ENCODE assay signal across 8 cellular contexts in genomic region chr13:26759907-26760834, GRCh38. TPM values are rescaled to one million over a fixed set of nuclear protein-coding genes. Genes with fewer than 3 reads are reported as not detected.
DNase-seq lines count a peak whose midpoint lies in the region; ATAC-seq, FAIRE-seq and TF ChIP-seq lines count a peak whose summit lies in the region.

A gene with protein sequence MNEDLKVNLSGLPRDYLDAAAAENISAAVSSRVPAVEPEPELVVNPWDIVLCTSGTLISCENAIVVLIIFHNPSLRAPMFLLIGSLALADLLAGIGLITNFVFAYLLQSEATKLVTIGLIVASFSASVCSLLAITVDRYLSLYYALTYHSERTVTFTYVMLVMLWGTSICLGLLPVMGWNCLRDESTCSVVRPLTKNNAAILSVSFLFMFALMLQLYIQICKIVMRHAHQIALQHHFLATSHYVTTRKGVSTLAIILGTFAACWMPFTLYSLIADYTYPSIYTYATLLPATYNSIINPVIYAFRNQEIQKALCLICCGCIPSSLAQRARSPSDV (minus strand): TSS chr13:26760786. CDS start chr13:26759827, 959 bp downstream.

- H2AK5ac ChIP-seq in IMR-90 (ENCODE audit: low read depth, low read length) = no peak within 1 kb of the TSS

- H3K27me3 ChIP-seq in IMR-90 (ENCODE audit: control insufficient read depth, insufficient read depth, low read length) = peaks cover 43% of the 10 kb centered on the region

- H3K36me3 ChIP-seq in IMR-90 (ENCODE audit: control insufficient read depth, insufficient read depth, low read length) = no peaks in the 10 kb centered on the region

- H3K4ac ChIP-seq in IMR-90 (ENCODE audit: low read depth, low read length) = no peak within 1 kb of the TSS

- H2BK5ac ChIP-seq in IMR-90 (ENCODE audit: low read depth, low read length, poor library complexity, severe bottlenecking) = no peak within 1 kb of the TSS

- H2AFZ ChIP-seq in IMR-90 (replicated peaks; ENCODE audit: low read length, poor library complexity) = no peak within 1 kb of the TSS

- no peak for ATAC-seq in A549
- ATAC-seq in IMR-90 (ENCODE audit: low read depth) = peak; percentile 51
- no peak for ATAC-seq in HG03139 (IDR thresholded peaks at IDR 0.05; ENCODE audit: unreplicated experiment)
- ATAC-seq in esophagus mucosa = no peak
- ATAC-seq in GM19452 (IDR thresholded peaks at IDR 0.05; ENCODE audit: unreplicated experiment) = no peak

- peak within 1 kb of the TSS; percentile 59 for H3K4me2 ChIP-seq in A549
- peak within 1 kb of the TSS; percentile 69 for H3K4me2 ChIP-seq in IMR-90 (ENCODE audit: low read depth, low read length)

- no peak for TF ChIP-seq RAD21 in A549 (conservative IDR thresholded peaks at IDR 0.05 in 1 of 2, IDR thresholded peaks at IDR 0.05 in 1 of 2)
- no peak for TF ChIP-seq RAD21 in IMR-90 (IDR thresholded peaks at IDR 0.05; ENCODE audit: low read length)

- BruUV-seq in IMR-90 (replicated peaks; lab: Mats Ljungman, UMichigan) = no TSS peak

- no peak within 1 kb of the TSS for H2AK9ac ChIP-seq in IMR-90 (replicated peaks; ENCODE audit: low read depth, low read length, poor library complexity)

- H2BK20ac ChIP-seq in IMR-90 (ENCODE audit: low read depth, low read length) = no peak within 1 kb of the TSS

- 2% methylated on average over 18 of the region's 87 CpGs for WGBS in A549 (ENCODE audit: missing lambda C conversion rate)
- 0% methylated on average over 4 of the region's 87 CpGs; no CpG with 5 or more reads in 1 of the 2 experiments for WGBS in IMR-90 (ENCODE audit: extremely low coverage in 2 of 2, insufficient read length in 1 of 2), 2 experiments

- FAIRE-seq in A549 (lab: Jason Lieb, UNC) = no peak

- no peak within 1 kb of the TSS for H3K9ac ChIP-seq in IMR-90 (ENCODE audit: low read depth, low read length)

- no peak for TF ChIP-seq POLR2A in A549 (IDR thresholded peaks at IDR 0.05; ENCODE audit: low read length)
- no peak for TF ChIP-seq POLR2A in IMR-90 (IDR thresholded peaks at IDR 0.05; ENCODE audit: low read depth, low read length)

- H3K14ac ChIP-seq in IMR-90 (replicated peaks; ENCODE audit: low read depth, low read length) = no peak within 1 kb of the TSS

- intact Hi-C loops in IMR-90 (cut with micrococcal nuclease) = no loop called here

- no peaks in the 10 kb centered on the region for H3K4me1 ChIP-seq in A549
- H3K4me1 ChIP-seq in IMR-90 (ENCODE audit: control insufficient read depth, insufficient read depth, low read length) = 0 out of 2 replicates have a peak, but pooled peaks cover 2% of the 10 kb centered on the region

- H3K9me1 ChIP-seq in IMR-90 (ENCODE audit: insufficient read depth, low read length) = peaks cover 2% of the 10 kb centered on the region; the same call in 1 of the 2 replicates

- no peak within 1 kb of the TSS for H2BK120ac ChIP-seq in IMR-90 (ENCODE audit: low read depth, low read length)

- H3K79me1 ChIP-seq in IMR-90 (ENCODE audit: low read depth in 1 of 2, low read length in 2 of 2) = no peaks in the 10 kb centered on the region

- TF ChIP-seq EP300 in A549 (IDR thresholded peaks at IDR 0.05) = no peak

- H4K5ac ChIP-seq in IMR-90 (ENCODE audit: low read depth, low read length) = no peak within 1 kb of the TSS

- no peak for TF ChIP-seq CTCF in A549 (IDR thresholded peaks at IDR 0.05)
- TF ChIP-seq CTCF in IMR-90 (conservative IDR thresholded peaks at IDR 0.05; ENCODE audit: low read depth, low read length) = no peak

- in situ Hi-C loops in IMR-90 (cut with MboI; ENCODE audit: low sequenced_read_pairs) = no loop called here

- no peak within 1 kb of the TSS for H3K23ac ChIP-seq in IMR-90 (ENCODE audit: low read depth, low read length)

- H3K9me3 ChIP-seq in A549 (no peaks in the 10 kb centered on the region), IMR-90 (ENCODE audit: control insufficient read depth, insufficient read depth, low read length) (no peaks in the 10 kb centered on the region)

- dilution Hi-C loops in IMR-90 (cut with HindIII; ENCODE audit: low sequenced_read_pairs, unreplicated experiment) = no loop called here

- H3K4me3 ChIP-seq in A549 (peak within 1 kb of the TSS; percentile 23; the same call in 1 of the 3 replicates), IMR-90 (ENCODE audit: insufficient read depth, low read depth, low read length) (no peak within 1 kb of the TSS)

- no peak for DNase-seq in A549 (ENCODE audit: low read depth in 1 of 2, low spot score in 1 of 2)
- DNase-seq in IMR-90 = no peak
- peak; percentile 56 for DNase-seq in cerebellar cortex (ENCODE audit: low spot score)
- peak; percentile 8 for DNase-seq in myocyte (ENCODE audit: low read depth)
- DNase-seq in DMS153 (lab: John Stamatoyannopoulos, UW) = no peak

- H4K8ac ChIP-seq in IMR-90 (ENCODE audit: low read depth in 2 of 2, low read length in 2 of 2) = no peak within 1 kb of the TSS

- no peaks in the 10 kb centered on the region for H4K20me1 ChIP-seq in IMR-90 (ENCODE audit: insufficient read depth, low read length)

- no peak within 1 kb of the TSS for H4K91ac ChIP-seq in IMR-90 (ENCODE audit: insufficient read depth, low read depth, low read length)

- no peak within 1 kb of the TSS for H3K56ac ChIP-seq in IMR-90 (ENCODE audit: extremely low read depth, insufficient read depth, low read length)

- no peak within 1 kb of the TSS for H2BK15ac ChIP-seq in IMR-90 (ENCODE audit: low read depth, low read length)

- CTCF ChIA-PET in A549 (lab: Yijun Ruan, JAX) = no interaction called here
- CTCF ChIA-PET in IMR-90 (lab: Yijun Ruan, JAX) = no interaction called here

- H3K27ac ChIP-seq in A549 (no peak within 1 kb of the TSS), IMR-90 (ENCODE audit: insufficient read depth, low read length) (no peak within 1 kb of the TSS)

- H3K18ac ChIP-seq in IMR-90 (ENCODE audit: low read depth, low read length) = no peak within 1 kb of the TSS

- POLR2A ChIA-PET in A549 (lab: Yijun Ruan, JAX) = no interaction called here
- POLR2A ChIA-PET in IMR-90 (lab: Charles Lee; ENCODE audit: unreplicated experiment) = no interaction called here

TF ChIP-seq in A549, 52 proteins besides CTCF, POLR2A, EP300 and RAD21:
- TF ChIP-seq SREBF2 (IDR thresholded peaks at IDR 0.05) = no peak
- TF ChIP-seq TP53 (CRISPR knock-in tag; IDR thresholded peaks at IDR 0.05) = no peak
- no peak for TF ChIP-seq CEBPB (IDR thresholded peaks at IDR 0.05)
- no peak for TF ChIP-seq ZNF302 (CRISPR knock-in tag; IDR thresholded peaks at IDR 0.05)
- TF ChIP-seq RFX5 (IDR thresholded peaks at IDR 0.05) = no peak
- peak; percentile 53; the same call in 1 of the 2 replicates for TF ChIP-seq RNF2 (IDR thresholded peaks at IDR 0.05; ENCODE audit: borderline replicate concordance, low read depth)
- no peak for TF ChIP-seq EHF (CRISPR knock-in tag; IDR thresholded peaks at IDR 0.05)
- no peak for TF ChIP-seq MAFK (IDR thresholded peaks at IDR 0.05; ENCODE audit: partially characterized antibody)

TF ChIP-seq in IMR-90, 13 proteins besides CTCF, POLR2A, EP300 and RAD21:
- TF ChIP-seq MAZ (IDR thresholded peaks at IDR 0.05; ENCODE audit: borderline replicate concordance, low read depth, low read length) (no peak), RCOR1 (IDR thresholded peaks at IDR 0.05; ENCODE audit: insufficient replicate concordance, low read length) (no peak), FOS (IDR thresholded peaks at IDR 0.05; ENCODE audit: low read depth, low read length) (no peak), SMC3 (IDR thresholded peaks at IDR 0.05; ENCODE audit: low read depth, low read length) (no peak), RFX5 (IDR thresholded peaks at IDR 0.05; ENCODE audit: low read depth, low read length) (no peak), MAFK (IDR thresholded peaks at IDR 0.05; ENCODE audit: low read depth, low read length) (no peak)

RNA-seq across cellular contexts. Expression of the gene that starts here (rescaled TPM):
- polyA plus RNA-seq in A549 (2011; rRNA removed) (not detected in 2 replicates), A549 (2017; fragmentation: RNase III; extraction: RNeasy Plus Mini Kit Qiagen cat#74134 plus additional on column Dnase treatment) (not detected in 3 replicates), IMR-90 (2012; rRNA removed) (not detected in 2 replicates)
- polyA plus RNA-seq in A549 (2012; cell fraction: cytosol; rRNA removed) = not detected in 2 replicates
- not detected in 2 replicates for polyA plus RNA-seq in A549 (2012; cell fraction: nucleus; rRNA removed)
- polyA minus RNA-seq in A549 (2011; rRNA and poly(A)+ RNA removed) = not detected in 2 replicates
- total RNA-seq in IMR-90 (2012; rRNA removed) (not detected in 2 replicates), myocyte (not detected in 2 replicates), esophagus mucosa (0.16 TPM)
- not detected in 2 replicates for polyA plus RNA-seq in IMR-90 (2012; cell fraction: cytosol; rRNA removed)
- not detected in 2 replicates for polyA plus RNA-seq in IMR-90 (2012; cell fraction: nucleus; rRNA removed; ENCODE audit: low replicate concordance)
- not detected for polyA plus RNA-seq in myocyte (2012)

Comparison
In these comparisons a context has a peak if more than half of its experiments do, and no peak if none do; other contexts are left out.
1. Peak in ATAC-seq and H3K4me2 ChIP-seq in IMR-90; RNA of the gene not detected or under 1 TPM.
2. Peak in DNase-seq in myocyte; RNA of the gene not detected or under 1 TPM.